12 cellular contexts compared by ENCODE assay signal in the genomic region with DNA sequence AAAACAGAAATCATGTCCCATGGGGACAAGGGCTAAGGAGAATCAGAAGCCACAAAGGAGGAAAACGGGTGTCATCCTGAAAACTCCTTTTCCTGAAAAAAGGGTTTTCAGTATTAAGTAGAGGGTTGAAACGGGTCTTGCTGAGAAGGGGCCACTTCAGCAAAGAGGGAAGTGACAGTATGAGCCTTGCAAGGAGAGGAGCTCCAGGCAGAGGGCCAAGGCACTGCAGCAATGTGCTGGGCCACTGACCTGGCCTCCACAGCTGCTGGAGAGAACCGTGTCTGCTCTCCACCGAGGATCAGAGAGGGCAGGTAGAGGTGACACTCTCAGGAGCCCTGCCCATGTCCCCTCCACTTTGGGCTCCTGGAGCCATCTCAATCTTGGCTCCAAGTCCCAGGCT.
A peak's percentile ranks its signal among the peaks of the same experiment; 100 is the strongest.
DNase-seq lines count a peak whose midpoint lies in the region; ATAC-seq and TF ChIP-seq lines count a peak whose summit lies in the region.
"Had no signal": no experiment of that assay in that cellular context is flagged by ENCODE, and none has a peak within 500 bp of the region (broad histone marks: within the 10 kb centered on the region; RNA-seq: fewer than 3 reads in every experiment).

No MANE protein-coding gene starts in this region.

- DNase-seq in NCI-H510A treated with DMSO at 0.1 percent for 48 hours (lab: John Stamatoyannopoulos, UW) (peak; percentile 36), NCI-H510A (lab: John Stamatoyannopoulos, UW) (no peak), NB4 (ENCODE audit: low read depth) (peak; percentile 81), chondrocyte (ENCODE audit: low spot score) (peak; percentile 50), foreskin melanocyte (no peak), SW 1271 (lab: John Stamatoyannopoulos, UW) (no peak)
- no peak for DNase-seq in natural killer cell treated with Interleukin-12 subunit alpha and Interleukin-12 subunit beta and Interleukin-15 and Interleukin-18, amount 100 ng/mL, for 72 hours (ENCODE audit: low spot score)
- DNase-seq: activated CD8-positive, alpha-beta memory T cell treated with anti-CD3 and anti-CD28 coated beads, Interleukin-2, amount 50 U/mL, for 4 hours; NK-92 treated with Interleukin-12 subunit alpha and Interleukin-12 subunit beta, amount 100 ng/mL, for 24 hours had no signal

- peaks cover 4% of the 10 kb centered on the region for H3K9me3 Mint-ChIP-seq in chondrocyte (ENCODE audit: low read depth)
- peaks cover 3% of the 10 kb centered on the region for H3K9me3 Mint-ChIP-seq in natural killer cell treated with Interleukin-12 subunit alpha and Interleukin-12 subunit beta and Interleukin-15 and Interleukin-18, amount 100 ng/mL, for 72 hours
- H3K9me3 Mint-ChIP-seq: type B pancreatic cell had no signal

- TF ChIP-seq CTCF in NB4 (IDR thresholded peaks at IDR 0.05; ENCODE audit: low read depth, low read length) (no peak), chondrocyte (IDR thresholded peaks at IDR 0.05) (no peak)

- H3K4me1 Mint-ChIP-seq in chondrocyte (ENCODE audit: low read depth) = peaks cover 30% of the 10 kb centered on the region
- peaks cover 57 to 59% of the 10 kb centered on the region in 2 donors for H3K4me1 Mint-ChIP-seq in natural killer cell treated with Interleukin-12 subunit alpha and Interleukin-12 subunit beta and Interleukin-15 and Interleukin-18, amount 100 ng/mL, for 72 hours (ENCODE audit: low read depth in 2 of 2)

- H3K4me3 ChIP-seq in NB4 (ENCODE audit: low read depth, low read length) = no peak overlapping the region
- H3K4me3 ChIP-seq: ascending aorta had no signal

- peak overlapping the region; percentile 12 for H3K27ac Mint-ChIP-seq in chondrocyte (ENCODE audit: unreplicated experiment)
- peak overlapping the region; percentile 41 to 67 for H3K27ac Mint-ChIP-seq in natural killer cell treated with Interleukin-12 subunit alpha and Interleukin-12 subunit beta and Interleukin-15 and Interleukin-18, amount 100 ng/mL, for 72 hours
- H3K27ac Mint-ChIP-seq: type B pancreatic cell had no signal

- peaks cover 37% of the 10 kb centered on the region for H3K36me3 Mint-ChIP-seq in chondrocyte (ENCODE audit: low read depth)
- H3K36me3 Mint-ChIP-seq in natural killer cell treated with Interleukin-12 subunit alpha and Interleukin-12 subunit beta and Interleukin-15 and Interleukin-18, amount 100 ng/mL, for 72 hours = peaks cover 18% of the 10 kb centered on the region

- H3K27me3 Mint-ChIP-seq in chondrocyte (ENCODE audit: low read depth) = no peaks in the 10 kb centered on the region
- no peaks in the 10 kb centered on the region for H3K27me3 Mint-ChIP-seq in natural killer cell treated with Interleukin-12 subunit alpha and Interleukin-12 subunit beta and Interleukin-15 and Interleukin-18, amount 100 ng/mL, for 72 hours
- H3K27me3 Mint-ChIP-seq: type B pancreatic cell had no signal

- TF ChIP-seq POLR2A in NB4 (IDR thresholded peaks at IDR 0.05; ENCODE audit: extremely low read depth, insufficient read length) = no peak

- no peak for ATAC-seq in natural killer cell treated with Interleukin-12 subunit alpha and Interleukin-12 subunit beta and Interleukin-15 and Interleukin-18, amount 100 ng/mL, for 72 hours
- no peak for ATAC-seq in SK-N-SH treated with all-trans-retinoic acid at 6 μM for 48 hours

- H3K4me3 Mint-ChIP-seq in chondrocyte (ENCODE audit: unreplicated experiment) = no peak overlapping the region
- H3K4me3 Mint-ChIP-seq in natural killer cell treated with Interleukin-12 subunit alpha and Interleukin-12 subunit beta and Interleukin-15 and Interleukin-18, amount 100 ng/mL, for 72 hours = peak overlapping the region; percentile 69
- H3K4me3 Mint-ChIP-seq: type B pancreatic cell had no signal

TF ChIP-seq in SK-N-SH treated with all-trans-retinoic acid at 6 μM for 48 hours, 23 proteins besides CTCF, POLR2A, EP300 and RAD21:
- TF ChIP-seq ESRRG (CRISPR knock-in tag; IDR thresholded peaks at IDR 0.05) (no peak), ZNF70 (CRISPR knock-in tag; IDR thresholded peaks at IDR 0.05) (no peak), TCF4 (CRISPR knock-in tag; IDR thresholded peaks at IDR 0.05; ENCODE audit: borderline replicate concordance) (no peak), ZC3H10 (CRISPR knock-in tag; IDR thresholded peaks at IDR 0.05) (no peak), RARB (CRISPR knock-in tag; IDR thresholded peaks at IDR 0.05) (no peak), ZNF8 (CRISPR knock-in tag; IDR thresholded peaks at IDR 0.05) (no peak), PPARA (CRISPR knock-in tag; IDR thresholded peaks at IDR 0.05; ENCODE audit: borderline replicate concordance) (no peak), ZNF565 (CRISPR knock-in tag; conservative IDR thresholded peaks at IDR 0.05; ENCODE audit: low read depth) (no peak), ISL1 (CRISPR knock-in tag; IDR thresholded peaks at IDR 0.05) (no peak)
- TF ChIP-seq, protein P1, sequence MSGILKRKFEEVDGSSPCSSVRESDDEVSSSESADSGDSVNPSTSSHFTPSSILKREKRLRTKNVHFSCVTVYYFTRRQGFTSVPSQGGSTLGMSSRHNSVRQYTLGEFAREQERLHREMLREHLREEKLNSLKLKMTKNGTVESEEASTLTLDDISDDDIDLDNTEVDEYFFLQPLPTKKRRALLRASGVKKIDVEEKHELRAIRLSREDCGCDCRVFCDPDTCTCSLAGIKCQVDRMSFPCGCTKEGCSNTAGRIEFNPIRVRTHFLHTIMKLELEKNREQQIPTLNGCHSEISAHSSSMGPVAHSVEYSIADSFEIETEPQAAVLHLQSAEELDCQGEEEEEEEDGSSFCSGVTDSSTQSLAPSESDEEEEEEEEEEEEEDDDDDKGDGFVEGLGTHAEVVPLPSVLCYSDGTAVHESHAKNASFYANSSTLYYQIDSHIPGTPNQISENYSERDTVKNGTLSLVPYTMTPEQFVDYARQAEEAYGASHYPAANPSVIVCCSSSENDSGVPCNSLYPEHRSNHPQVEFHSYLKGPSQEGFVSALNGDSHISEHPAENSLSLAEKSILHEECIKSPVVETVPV (CRISPR knock-in tag; IDR thresholded peaks at IDR 0.05) = no peak
- TF ChIP-seq, protein P2, sequence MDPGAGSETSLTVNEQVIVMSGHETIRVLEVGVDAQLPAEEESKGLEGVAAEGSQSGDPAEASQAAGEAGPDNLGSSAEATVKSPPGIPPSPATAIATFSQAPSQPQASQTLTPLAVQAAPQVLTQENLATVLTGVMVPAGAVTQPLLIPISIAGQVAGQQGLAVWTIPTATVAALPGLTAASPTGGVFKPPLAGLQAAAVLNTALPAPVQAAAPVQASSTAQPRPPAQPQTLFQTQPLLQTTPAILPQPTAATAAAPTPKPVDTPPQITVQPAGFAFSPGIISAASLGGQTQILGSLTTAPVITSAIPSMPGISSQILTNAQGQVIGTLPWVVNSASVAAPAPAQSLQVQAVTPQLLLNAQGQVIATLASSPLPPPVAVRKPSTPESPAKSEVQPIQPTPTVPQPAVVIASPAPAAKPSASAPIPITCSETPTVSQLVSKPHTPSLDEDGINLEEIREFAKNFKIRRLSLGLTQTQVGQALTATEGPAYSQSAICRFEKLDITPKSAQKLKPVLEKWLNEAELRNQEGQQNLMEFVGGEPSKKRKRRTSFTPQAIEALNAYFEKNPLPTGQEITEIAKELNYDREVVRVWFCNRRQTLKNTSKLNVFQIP (CRISPR knock-in tag; IDR thresholded peaks at IDR 0.05; ENCODE audit: borderline replicate concordance, low read depth) = no peak
- TF ChIP-seq, protein P3, sequence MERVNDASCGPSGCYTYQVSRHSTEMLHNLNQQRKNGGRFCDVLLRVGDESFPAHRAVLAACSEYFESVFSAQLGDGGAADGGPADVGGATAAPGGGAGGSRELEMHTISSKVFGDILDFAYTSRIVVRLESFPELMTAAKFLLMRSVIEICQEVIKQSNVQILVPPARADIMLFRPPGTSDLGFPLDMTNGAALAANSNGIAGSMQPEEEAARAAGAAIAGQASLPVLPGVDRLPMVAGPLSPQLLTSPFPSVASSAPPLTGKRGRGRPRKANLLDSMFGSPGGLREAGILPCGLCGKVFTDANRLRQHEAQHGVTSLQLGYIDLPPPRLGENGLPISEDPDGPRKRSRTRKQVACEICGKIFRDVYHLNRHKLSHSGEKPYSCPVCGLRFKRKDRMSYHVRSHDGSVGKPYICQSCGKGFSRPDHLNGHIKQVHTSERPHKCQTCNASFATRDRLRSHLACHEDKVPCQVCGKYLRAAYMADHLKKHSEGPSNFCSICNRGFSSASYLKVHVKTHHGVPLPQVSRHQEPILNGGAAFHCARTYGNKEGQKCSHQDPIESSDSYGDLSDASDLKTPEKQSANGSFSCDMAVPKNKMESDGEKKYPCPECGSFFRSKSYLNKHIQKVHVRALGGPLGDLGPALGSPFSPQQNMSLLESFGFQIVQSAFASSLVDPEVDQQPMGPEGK (CRISPR knock-in tag; IDR thresholded peaks at IDR 0.05; ENCODE audit: borderline replicate concordance) = no peak

Comparison
In these comparisons a context has a peak if more than half of its experiments do, and no peak if none do; other contexts are left out.
1. DNase-seq: peak in NCI-H510A treated with DMSO at 0.1 percent for 48 hours (single experiment), NB4 (single experiment) and chondrocyte (single experiment); none in NCI-H510A (single experiment), natural killer cell treated with Interleukin-12 subunit alpha and Interleukin-12 subunit beta and Interleukin-15 and Interleukin-18, amount 100 ng/mL, for 72 hours (single experiment), foreskin melanocyte (single experiment) and SW 1271 (0 of 2).